Comparison of ENCODE assay signal across 12 cellular contexts in genomic region chr5:172715421-172715780, GRCh38. TPM values are rescaled to one million over a fixed set of nuclear protein-coding genes. Genes with fewer than 3 reads are reported as not detected.
DNase-seq lines count a peak whose midpoint lies in the region; ATAC-seq and TF ChIP-seq lines count a peak whose summit lies in the region.
"Had no signal": no experiment of that assay in that cellular context is flagged by ENCODE, and none has a peak within 500 bp of the region (broad histone marks: within the 10 kb centered on the region; RNA-seq: fewer than 3 reads in every experiment).

No MANE protein-coding gene starts in this region.

- H3K27me3 ChIP-seq in ascending aorta (no peaks in the 10 kb centered on the region), gastroesophageal sphincter (no peaks in the 10 kb centered on the region), gastrocnemius medialis (no peaks in the 10 kb centered on the region)
- no peaks in the 10 kb centered on the region for H3K27me3 ChIP-seq in CD4-positive, alpha-beta T cell (ENCODE audit: control insufficient read depth, insufficient read depth, low read length)
- H3K27me3 ChIP-seq: SJCRH30 had no signal

- WGBS in gastroesophageal sphincter (ENCODE audit: low coverage in 1 of 2), 2 donors: 90% methylated on average over 2 of the region's 6 CpGs; no CpG with 5 or more reads in 1 of the 2 donors

- peak overlapping the region; percentile 79 to 83 for H3K27ac ChIP-seq in ascending aorta
- H3K27ac ChIP-seq in gastroesophageal sphincter: peak overlapping the region; percentile 11 to 79 (median 71)
- peak overlapping the region; percentile 64 to 80 (median 76) for H3K27ac ChIP-seq in gastrocnemius medialis
- H3K27ac ChIP-seq in CD4-positive, alpha-beta T cell (ENCODE audit: low read depth, low read length): no peak overlapping the region
- H3K27ac ChIP-seq: SJCRH30 had no signal

- H3K9me3 ChIP-seq in ascending aorta (no peaks in the 10 kb centered on the region), gastroesophageal sphincter (no peaks in the 10 kb centered on the region), gastrocnemius medialis (no peaks in the 10 kb centered on the region)
- H3K9me3 ChIP-seq in CD4-positive, alpha-beta T cell (ENCODE audit: control insufficient read depth, low read length): no peaks in the 10 kb centered on the region
- H3K9me3 ChIP-seq: SJCRH30 had no signal

- DNase-seq in CD14-positive monocyte (ENCODE audit: low spot score) (no peak), ascending aorta (ENCODE audit: low spot score in 2 of 2) (no peak), gastrocnemius medialis (no peak), NCI-H2171 (lab: John Stamatoyannopoulos, UW) (no peak)
- no peak for DNase-seq in CD4-positive, alpha-beta T cell
- no peak for DNase-seq in central memory CD4-positive, alpha-beta T cell
- no peak for DNase-seq in activated T-cell treated with anti-CD3 and anti-CD28 coated beads, Interleukin-2, amount 50 U/mL, for 72 hours
- DNase-seq: DMS79 had no signal

- H3K4me3 ChIP-seq in ascending aorta (no peak overlapping the region), gastroesophageal sphincter (no peak overlapping the region), gastrocnemius medialis (no peak overlapping the region)
- H3K4me3 ChIP-seq: GM12878, SJCRH30 had no signal

- no peak overlapping the region for H3K4me3 Mint-ChIP-seq in CD14-positive monocyte
- H3K4me3 Mint-ChIP-seq in CD4-positive, alpha-beta T cell: no peak overlapping the region
- no peak overlapping the region for H3K4me3 Mint-ChIP-seq in activated T-cell treated with anti-CD3 and anti-CD28 coated beads, Interleukin-2, amount 50 U/mL, for 72 hours
- H3K4me3 Mint-ChIP-seq: nephron had no signal

- H3K4me1 Mint-ChIP-seq in CD14-positive monocyte: peaks cover 19% of the 10 kb centered on the region
- H3K4me1 Mint-ChIP-seq in CD4-positive, alpha-beta T cell (ENCODE audit: low read depth): peaks cover 8% of the 10 kb centered on the region
- peaks cover 8% of the 10 kb centered on the region for H3K4me1 Mint-ChIP-seq in activated T-cell treated with anti-CD3 and anti-CD28 coated beads, Interleukin-2, amount 50 U/mL, for 72 hours (ENCODE audit: low read depth)

- no peaks in the 10 kb centered on the region for H3K9me3 Mint-ChIP-seq in CD14-positive monocyte
- H3K9me3 Mint-ChIP-seq in CD4-positive, alpha-beta T cell: no peaks in the 10 kb centered on the region
- no peaks in the 10 kb centered on the region for H3K9me3 Mint-ChIP-seq in activated T-cell treated with anti-CD3 and anti-CD28 coated beads, Interleukin-2, amount 50 U/mL, for 72 hours
- H3K9me3 Mint-ChIP-seq: nephron had no signal

- CTCF ChIA-PET in CD4-positive, alpha-beta T cell (lab: Charles Lee): interaction anchor here (0.9 to 7.7 kb wide), 15 partner anchors 8 to 244 kb away, joined by 3 to 99 read pairs (median 5); partner anchors contain the start of genes DUSP1 and RPL26L1

- no peaks in the 10 kb centered on the region for H3K36me3 Mint-ChIP-seq in CD14-positive monocyte
- no peaks in the 10 kb centered on the region for H3K36me3 Mint-ChIP-seq in CD4-positive, alpha-beta T cell (ENCODE audit: low read depth)
- no peaks in the 10 kb centered on the region for H3K36me3 Mint-ChIP-seq in activated T-cell treated with anti-CD3 and anti-CD28 coated beads, Interleukin-2, amount 50 U/mL, for 72 hours (ENCODE audit: insufficient read depth in 2 of 2)

- POLR2A ChIA-PET in CD4-positive, alpha-beta T cell (lab: Charles Lee): interaction anchor here (0.8 to 3.4 kb wide), 6 partner anchors 50 to 268 kb away, joined by 3 to 49 read pairs (median 4); partner anchors contain the start of genes ATP6V0E1 and DUSP1

- no peak for TF ChIP-seq EP300 in gastroesophageal sphincter (IDR thresholded peaks at IDR 0.05)

- H3K36me3 ChIP-seq in ascending aorta (no peaks in the 10 kb centered on the region), gastroesophageal sphincter (no peaks in the 10 kb centered on the region), gastrocnemius medialis (no peaks in the 10 kb centered on the region)
- H3K36me3 ChIP-seq: SJCRH30 had no signal

- peak overlapping the region in 4 of 7 donors; percentile 4 to 83 (median 71) for H3K27ac Mint-ChIP-seq in CD14-positive monocyte
- no peak overlapping the region for H3K27ac Mint-ChIP-seq in CD4-positive, alpha-beta T cell
- no peak overlapping the region for H3K27ac Mint-ChIP-seq in activated T-cell treated with anti-CD3 and anti-CD28 coated beads, Interleukin-2, amount 50 U/mL, for 72 hours
- H3K27ac Mint-ChIP-seq: nephron had no signal

- intact Hi-C loops in CD14-positive monocyte (cut with micrococcal nuclease): loop anchor here in 1 of 2 donors (10.0 kb wide), 1 partner anchor 119 kb away; the partner anchor contains the start of gene ERGIC1
- intact Hi-C loops in ascending aorta (cut with DNase I): loop anchor here (1.0 kb wide), 1 partner anchor 217 kb away; no protein-coding TSS in a partner anchor
- intact Hi-C loops in gastrocnemius medialis (cut with DNase I; ENCODE audit: low total_unique reads): loop anchor here (10.0 kb wide), 2 partner anchors 119 to 429 kb away; partner anchors contain the start of genes BNIP1 and ERGIC1
- intact Hi-C loops in CD4-positive, alpha-beta T cell (cut with DNase I, micrococcal nuclease): loop anchor here (5.0 to 10.0 kb wide), 6 partner anchors 122 to 619 kb away; partner anchors contain the start of gene CREBRF (in 1 of the 2)

- TF ChIP-seq CTCF in CD14-positive monocyte (IDR thresholded peaks at IDR 0.05) (no peak), ascending aorta (IDR thresholded peaks at IDR 0.05) (no peak), gastroesophageal sphincter (IDR thresholded peaks at IDR 0.05) (no peak), gastrocnemius medialis (IDR thresholded peaks at IDR 0.05 in 4 of 5, conservative IDR thresholded peaks at IDR 0.05 in 1 of 5) (no peak)
- TF ChIP-seq CTCF in CD4-positive, alpha-beta T cell (IDR thresholded peaks at IDR 0.05): no peak

- H3K4me1 ChIP-seq in ascending aorta (peaks cover 20 to 26% of the 10 kb centered on the region in 2 donors), gastroesophageal sphincter (peaks cover 0 to 48% (median 25%) of the 10 kb centered on the region in 3 donors), gastrocnemius medialis (peaks cover 16 to 32% of the 10 kb centered on the region in 2 donors)

- in situ Hi-C loops in gastrocnemius medialis (cut with MboI; ENCODE audit: low sequenced_read_pairs in 4 of 4): loop anchor here (5.0 to 25.0 kb wide), 5 partner anchors 59 to 572 kb away; partner anchors contain the start of genes BNIP1 (in 1 of the 4) and DUSP1 (in 1 of the 4)

- TF ChIP-seq POLR2A in gastroesophageal sphincter (IDR thresholded peaks at IDR 0.05) (no peak), gastrocnemius medialis (IDR thresholded peaks at IDR 0.05) (no peak)

- no peak for ATAC-seq in gastroesophageal sphincter
- ATAC-seq in gastrocnemius medialis: no peak
- ATAC-seq in CD4-positive, alpha-beta T cell (ENCODE audit: poor library complexity): no peak
- ATAC-seq in activated T-cell treated with anti-CD3 and anti-CD28 coated beads, Interleukin-2, amount 50 U/mL, for 72 hours (replicated peaks in 1 of 2): no peak

- peaks cover 8 to 12% (median 11%) of the 10 kb centered on the region in 3 donors for H3K27me3 Mint-ChIP-seq in CD14-positive monocyte (ENCODE audit: low read depth in 3 of 3)
- peaks cover 4% of the 10 kb centered on the region for H3K27me3 Mint-ChIP-seq in CD4-positive, alpha-beta T cell
- peaks cover 15% of the 10 kb centered on the region for H3K27me3 Mint-ChIP-seq in activated T-cell treated with anti-CD3 and anti-CD28 coated beads, Interleukin-2, amount 50 U/mL, for 72 hours (ENCODE audit: low read depth)

RNA-seq across cellular contexts. Expression of gene DUSP1, which starts 55.6 kb away (rescaled TPM):
- 1,000 to 10,000 TPM; 1,963 to 3,954 TPM for polyA plus RNA-seq in CD14-positive monocyte
- 3,919 TPM for total RNA-seq in ascending aorta
- 100 to 1,000 TPM; 488 to 965 (median 649) TPM for total RNA-seq in gastroesophageal sphincter
- total RNA-seq in gastrocnemius medialis: 1,000 to 10,000 TPM in 1 of 4 donors, 100 to 1,000 TPM in 3; 345 to 1,004 (median 793) TPM
- total RNA-seq in CD4-positive, alpha-beta T cell: 100 to 1,000 TPM; 761 to 768 TPM
- total RNA-seq in activated T-cell treated with anti-CD3 and anti-CD28 coated beads, Interleukin-2, amount 50 U/mL, for 72 hours: 10 to 100 TPM; 14.5 to 24.5 TPM

Comparison
In these comparisons a context has a peak if more than half of its experiments do, and no peak if none do; other contexts are left out.
1. H3K27ac Mint-ChIP-seq: peak in CD14-positive monocyte (4 of 7); none in CD4-positive, alpha-beta T cell (single experiment) and activated T-cell treated with anti-CD3 and anti-CD28 coated beads, Interleukin-2, amount 50 U/mL, for 72 hours (single experiment).
2. RNA of gene DUSP1, which starts 55.6 kb away (total RNA-seq): 3,919 TPM in ascending aorta (single experiment), 345 to 1,004 TPM in gastrocnemius medialis, 761 to 768 TPM in CD4-positive, alpha-beta T cell and 488 to 965 TPM in gastroesophageal sphincter; 14.5 to 24.5 TPM in activated T-cell treated with anti-CD3 and anti-CD28 coated beads, Interleukin-2, amount 50 U/mL, for 72 hours; every median in the first group is over 10 times any median in the second.